In genomic region chr15:45743309-45744041, GRCh38 we compare ENCODE assay signal across 17 cellular contexts.
"Had no signal": no experiment of that assay in that cellular context is flagged by ENCODE, and none has a peak within 500 bp of the region (broad histone marks: within the 10 kb centered on the region; RNA-seq: fewer than 3 reads in every experiment).

No MANE protein-coding gene starts in this region.

- H3K36me3 Mint-ChIP-seq: activated CD4-positive, alpha-beta memory T cell treated with anti-CD3 and anti-CD28 coated beads for 36 hours; activated CD8-positive, alpha-beta memory T cell treated with anti-CD3 and anti-CD28 coated beads, Interleukin-2, amount 10 ng/mL, durations not matched to agents 7 days and 5 days; natural killer cell treated with Interleukin-12 subunit alpha and Interleukin-12 subunit beta and Interleukin-15 and Interleukin-18, amount 100 ng/mL, for 72 hours had no signal

- H3K4me1 ChIP-seq: gastroesophageal sphincter, prostate gland, spleen, tibial artery, uterus had no signal

- H3K27me3 ChIP-seq: uterus had no signal

- H3K36me3 ChIP-seq: gastroesophageal sphincter, prostate gland, spleen, tibial artery, uterus had no signal

- H3K27me3 Mint-ChIP-seq: activated CD4-positive, alpha-beta memory T cell treated with anti-CD3 and anti-CD28 coated beads for 36 hours had no signal

- H3K27ac Mint-ChIP-seq: activated CD4-positive, alpha-beta memory T cell treated with anti-CD3 and anti-CD28 coated beads for 36 hours; activated CD8-positive, alpha-beta memory T cell treated with anti-CD3 and anti-CD28 coated beads, Interleukin-2, amount 10 ng/mL, durations not matched to agents 7 days and 5 days; effector memory CD8-positive, alpha-beta T cell; natural killer cell treated with Interleukin-12 subunit alpha and Interleukin-12 subunit beta and Interleukin-15 and Interleukin-18, amount 100 ng/mL, for 72 hours had no signal

- H3K9me3 Mint-ChIP-seq: activated CD4-positive, alpha-beta memory T cell treated with anti-CD3 and anti-CD28 coated beads for 36 hours; effector memory CD8-positive, alpha-beta T cell; natural killer cell treated with Interleukin-12 subunit alpha and Interleukin-12 subunit beta and Interleukin-15 and Interleukin-18, amount 100 ng/mL, for 72 hours had no signal

- H3K4me1 Mint-ChIP-seq: activated CD8-positive, alpha-beta memory T cell treated with anti-CD3 and anti-CD28 coated beads, Interleukin-2, amount 10 ng/mL, durations not matched to agents 7 days and 5 days had no signal

- H3K4me3 ChIP-seq: gastroesophageal sphincter, prostate gland, spleen, tibial artery, uterus had no signal

- H3K27ac ChIP-seq: gastroesophageal sphincter, prostate gland, spleen, tibial artery had no signal

- DNase-seq: activated CD4-positive, alpha-beta memory T cell treated with anti-CD3 and anti-CD28 coated beads for 36 hours; activated CD4-positive, alpha-beta T cell treated with anti-CD3 and anti-CD28 coated beads for 1 hour; activated CD8-positive, alpha-beta memory T cell treated with anti-CD3 and anti-CD28 coated beads, Interleukin-2, amount 10 ng/mL, durations not matched to agents 7 days and 5 days; activated naive CD4-positive, alpha-beta T cell treated with anti-CD3 and anti-CD28 coated beads, Interleukin-2, amount 50 U/mL, for 16 hours; activated T-cell treated with anti-CD3 and anti-CD28 coated beads, Interleukin-2, amount 50 U/mL, for 1 hour; dermis blood vessel endothelial cell; effector memory CD8-positive, alpha-beta T cell; erythroblast; kidney; mesenchymal stem cell; spleen; tibial artery; uterus had no signal

- ATAC-seq: activated CD8-positive, alpha-beta memory T cell treated with anti-CD3 and anti-CD28 coated beads, Interleukin-2, amount 10 ng/mL, durations not matched to agents 7 days and 5 days; effector memory CD8-positive, alpha-beta T cell; gastroesophageal sphincter; natural killer cell treated with Interleukin-12 subunit alpha and Interleukin-12 subunit beta and Interleukin-15 and Interleukin-18, amount 100 ng/mL, for 72 hours; sciatic nerve had no signal

- H3K4me3 Mint-ChIP-seq: activated CD4-positive, alpha-beta memory T cell treated with anti-CD3 and anti-CD28 coated beads for 36 hours; activated CD8-positive, alpha-beta memory T cell treated with anti-CD3 and anti-CD28 coated beads, Interleukin-2, amount 10 ng/mL, durations not matched to agents 7 days and 5 days; effector memory CD8-positive, alpha-beta T cell; natural killer cell treated with Interleukin-12 subunit alpha and Interleukin-12 subunit beta and Interleukin-15 and Interleukin-18, amount 100 ng/mL, for 72 hours had no signal

- H3K9me3 ChIP-seq: prostate gland, spleen, tibial artery, uterus had no signal
